30 cellular contexts compared by ENCODE assay signal in the genomic region with DNA sequence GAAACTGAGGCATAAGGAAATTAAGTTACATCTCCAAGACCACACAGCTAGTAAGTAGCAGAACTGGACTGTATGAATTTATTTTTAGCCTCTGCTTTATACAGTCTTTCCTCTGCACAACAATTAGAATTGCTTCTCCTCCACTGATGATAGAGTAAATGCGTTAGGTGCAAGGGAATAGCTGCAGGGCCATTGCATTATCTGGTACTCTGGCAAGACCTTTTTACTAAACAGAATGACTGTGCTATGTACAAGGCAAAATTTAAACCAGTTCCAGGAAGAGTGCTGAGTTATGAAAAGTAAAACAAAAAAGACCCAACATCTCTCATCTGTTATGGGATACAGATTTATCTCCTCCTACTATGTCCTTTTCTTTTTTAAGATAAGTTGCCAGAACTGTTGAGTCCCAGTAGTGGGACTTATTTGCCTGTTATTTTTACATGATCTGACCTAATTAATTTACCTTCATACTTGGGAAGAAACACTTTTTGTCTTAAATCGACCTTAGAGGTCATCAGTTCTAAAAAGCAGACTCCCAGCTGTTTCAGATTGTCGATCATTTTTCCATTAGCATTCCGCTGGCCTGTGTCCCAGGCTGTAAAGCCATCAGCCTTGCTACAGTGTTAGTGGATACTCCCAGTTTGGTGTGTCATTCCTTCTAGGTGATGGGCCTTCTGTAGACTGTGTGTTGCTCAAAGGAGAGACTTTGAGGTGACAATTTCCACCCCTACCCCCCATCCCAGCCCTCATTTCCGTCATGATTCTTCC.
"Had no signal": no experiment of that assay in that cellular context is flagged by ENCODE, and none has a peak within 500 bp of the region (broad histone marks: within the 10 kb centered on the region; RNA-seq: fewer than 3 reads in every experiment).

No MANE protein-coding gene starts in this region.

- H3K27me3 ChIP-seq: foreskin keratinocyte, gastroesophageal sphincter, heart left ventricle, hepatocyte, right lobe of liver, suprapubic skin, transverse colon, upper lobe of right lung, uterus had no signal

- H3K4me1 Mint-ChIP-seq: endodermal cell; memory B cell; naive B cell; stimulated activated naive CD8-positive, alpha-beta T cell treated with anti-CD3 and anti-CD28 coated beads, Interleukin-15, amount 100 ng/mL, for 72 hours had no signal

- DNase-seq: effector CD8-positive, alpha-beta T cell; endodermal cell; foreskin keratinocyte; heart left ventricle; kidney; naive B cell; right lobe of liver; stimulated activated CD4-positive, alpha-beta T cell treated with anti-CD3 and anti-CD28 coated beads, Interleukin-12 subunit alpha, Interleukin-12 subunit beta, amount 100 ng/mL, for 4 hours; stimulated activated CD4-positive, alpha-beta T cell treated with anti-CD3 and anti-CD28 coated beads, Interleukin-1b, Interleukin-23, amount 100 ng/mL, for 48 hours; stimulated activated CD4-positive, alpha-beta T cell treated with anti-CD3 and anti-CD28 coated beads, Interleukin-4, amount 100 ng/mL, for 1 hour; stimulated activated CD8-positive, alpha-beta memory T cell treated with anti-CD3 and anti-CD28 coated beads, Interleukin-4, amount 100 ng/mL, for 48 hours; stimulated activated naive CD4-positive, alpha-beta T cell; stimulated activated naive CD8-positive, alpha-beta T cell treated with anti-CD3 and anti-CD28 coated beads, Interleukin-15, amount 100 ng/mL, for 72 hours; transverse colon; upper lobe of right lung; uterus had no signal

- H3K4me1 ChIP-seq: foreskin keratinocyte, gastroesophageal sphincter, heart left ventricle, right lobe of liver, suprapubic skin, transverse colon, upper lobe of right lung, uterus had no signal

- H3K9me3 Mint-ChIP-seq: endodermal cell; memory B cell; naive B cell; natural killer cell treated with Interleukin-12 subunit alpha and Interleukin-12 subunit beta and Interleukin-15 and Interleukin-18, amount 100 ng/mL, for 72 hours; neural crest cell; stimulated activated naive CD8-positive, alpha-beta T cell treated with anti-CD3 and anti-CD28 coated beads, Interleukin-15, amount 100 ng/mL, for 72 hours had no signal

- H3K36me3 ChIP-seq: heart left ventricle, neutrophil, right lobe of liver, suprapubic skin, transverse colon, upper lobe of right lung, uterus had no signal

- H3K36me3 Mint-ChIP-seq: memory B cell; naive B cell; natural killer cell treated with Interleukin-12 subunit alpha and Interleukin-12 subunit beta and Interleukin-15 and Interleukin-18, amount 100 ng/mL, for 72 hours had no signal

- ATAC-seq: esophagus mucosa; foreskin keratinocyte; gastroesophageal sphincter; heart left ventricle; left lobe of liver; natural killer cell treated with Interleukin-12 subunit alpha and Interleukin-12 subunit beta and Interleukin-15 and Interleukin-18, amount 100 ng/mL, for 72 hours; right lobe of liver; stimulated activated naive CD8-positive, alpha-beta T cell treated with anti-CD3 and anti-CD28 coated beads, Interleukin-15, amount 100 ng/mL, for 72 hours; upper lobe of right lung had no signal

- H3K4me3 ChIP-seq: gastroesophageal sphincter, heart left ventricle, hepatocyte, lung, right lobe of liver, smooth muscle cell, suprapubic skin, transverse colon, upper lobe of right lung, uterus had no signal

- H3K9me3 ChIP-seq: gastroesophageal sphincter, heart left ventricle, neutrophil, right lobe of liver, suprapubic skin, transverse colon, upper lobe of right lung, uterus had no signal

- H3K4me3 Mint-ChIP-seq: endodermal cell; memory B cell; naive B cell; natural killer cell treated with Interleukin-12 subunit alpha and Interleukin-12 subunit beta and Interleukin-15 and Interleukin-18, amount 100 ng/mL, for 72 hours; neural crest cell; stimulated activated naive CD8-positive, alpha-beta T cell treated with anti-CD3 and anti-CD28 coated beads, Interleukin-15, amount 100 ng/mL, for 72 hours had no signal

- H3K27me3 Mint-ChIP-seq: progenitor cell of endocrine pancreas; stimulated activated naive CD8-positive, alpha-beta T cell treated with anti-CD3 and anti-CD28 coated beads, Interleukin-15, amount 100 ng/mL, for 72 hours had no signal

- H3K27ac Mint-ChIP-seq: endodermal cell; memory B cell; natural killer cell treated with Interleukin-12 subunit alpha and Interleukin-12 subunit beta and Interleukin-15 and Interleukin-18, amount 100 ng/mL, for 72 hours; progenitor cell of endocrine pancreas; stimulated activated naive CD8-positive, alpha-beta T cell treated with anti-CD3 and anti-CD28 coated beads, Interleukin-15, amount 100 ng/mL, for 72 hours had no signal

- H3K27ac ChIP-seq: epithelial cell of prostate, foreskin keratinocyte, gastroesophageal sphincter, heart left ventricle, hepatocyte, neutrophil, parathyroid adenoma, right lobe of liver, suprapubic skin, transverse colon, upper lobe of right lung, uterus had no signal
